ENCODE assay signal across 1 cellular context in the genomic region with DNA sequence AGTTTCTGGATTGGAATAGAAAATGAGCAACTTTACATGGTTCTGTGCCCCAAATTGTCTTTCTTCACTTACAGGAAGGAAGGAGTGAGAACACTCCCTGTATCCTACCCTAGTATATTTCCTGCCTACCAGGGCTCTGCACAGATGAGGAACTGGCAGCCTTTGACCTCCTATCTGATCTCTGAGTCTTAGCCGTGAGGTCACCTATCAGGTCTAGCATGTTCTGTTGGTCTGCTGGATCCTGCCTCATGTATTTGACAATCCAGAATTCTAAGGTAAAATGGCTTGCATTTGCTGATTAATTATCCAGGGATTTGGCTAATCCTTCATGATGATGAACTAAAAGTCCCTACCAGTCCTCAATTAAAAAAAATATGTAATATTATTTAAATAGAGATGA.
TF ChIP-seq lines count a peak whose summit lies in the region.

No MANE protein-coding gene starts in this region.

TF ChIP-seq in HCT116, 20 proteins besides CTCF, POLR2A, EP300 and RAD21 (continued from another document):
- TF ChIP-seq, protein P1, sequence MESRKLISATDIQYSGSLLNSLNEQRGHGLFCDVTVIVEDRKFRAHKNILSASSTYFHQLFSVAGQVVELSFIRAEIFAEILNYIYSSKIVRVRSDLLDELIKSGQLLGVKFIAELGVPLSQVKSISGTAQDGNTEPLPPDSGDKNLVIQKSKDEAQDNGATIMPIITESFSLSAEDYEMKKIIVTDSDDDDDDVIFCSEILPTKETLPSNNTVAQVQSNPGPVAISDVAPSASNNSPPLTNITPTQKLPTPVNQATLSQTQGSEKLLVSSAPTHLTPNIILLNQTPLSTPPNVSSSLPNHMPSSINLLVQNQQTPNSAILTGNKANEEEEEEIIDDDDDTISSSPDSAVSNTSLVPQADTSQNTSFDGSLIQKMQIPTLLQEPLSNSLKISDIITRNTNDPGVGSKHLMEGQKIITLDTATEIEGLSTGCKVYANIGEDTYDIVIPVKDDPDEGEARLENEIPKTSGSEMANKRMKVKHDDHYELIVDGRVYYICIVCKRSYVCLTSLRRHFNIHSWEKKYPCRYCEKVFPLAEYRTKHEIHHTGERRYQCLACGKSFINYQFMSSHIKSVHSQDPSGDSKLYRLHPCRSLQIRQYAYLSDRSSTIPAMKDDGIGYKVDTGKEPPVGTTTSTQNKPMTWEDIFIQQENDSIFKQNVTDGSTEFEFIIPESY (IDR thresholded peaks at IDR 0.05; ENCODE audit: extremely low read depth, insufficient replicate concordance, low read length), result no peak
TF ChIP-seq in HCT116: peak in this region for 0.
